In genomic region chr20:62875419-62876355, GRCh38 we compare ENCODE assay signal across 8 cellular contexts. TPM values are rescaled to one million over a fixed set of nuclear protein-coding genes. Genes with fewer than 3 reads are reported as not detected.
DNase-seq lines count a peak whose midpoint lies in the region; ATAC-seq and TF ChIP-seq lines count a peak whose summit lies in the region.

No MANE protein-coding gene starts in this region.

- H3K9me3 Mint-ChIP-seq in chondrocyte (ENCODE audit: low read depth): no peaks in the 10 kb centered on the region

- H3K27me3 ChIP-seq in NT2/D1 (ENCODE audit: insufficient read depth, insufficient read length) (no peaks in the 10 kb centered on the region), left lung (peaks cover 0 to 9% of the 10 kb centered on the region in 2 donors), stomach (no peaks in the 10 kb centered on the region)

- H3K27me3 Mint-ChIP-seq in chondrocyte (ENCODE audit: low read depth): no peaks in the 10 kb centered on the region

- H3K27ac Mint-ChIP-seq in chondrocyte (ENCODE audit: unreplicated experiment): peak overlapping the region; percentile 93

- no peak for TF ChIP-seq POLR2A in stomach (IDR thresholded peaks at IDR 0.05)

- TF ChIP-seq EP300 in stomach (IDR thresholded peaks at IDR 0.05): no peak

- H3K9me3 ChIP-seq in NT2/D1 (ENCODE audit: insufficient read depth, low read length) (no peaks in the 10 kb centered on the region), left lung (no peaks in the 10 kb centered on the region), stomach (no peaks in the 10 kb centered on the region)

- TF ChIP-seq CTCF in AG09309 (IDR thresholded peaks at IDR 0.05; ENCODE audit: control insufficient read depth, insufficient read depth, low read depth, low read length, missing control alignments): peak; percentile 39
- peak; percentile 75 for TF ChIP-seq CTCF in chondrocyte (IDR thresholded peaks at IDR 0.05)
- TF ChIP-seq CTCF in left lung (IDR thresholded peaks at IDR 0.05): peak in 1 of 2 donors; percentile 22
- TF ChIP-seq CTCF in stomach (IDR thresholded peaks at IDR 0.05): peak in 4 of 7 experiments; percentile 24 to 47 (median 40)

- peak overlapping the region; percentile 61 for H3K4me3 Mint-ChIP-seq in chondrocyte (ENCODE audit: unreplicated experiment)

- DNase-seq in AG09309 (ENCODE audit: low read depth) (peak; percentile 5), HK-2 (ENCODE audit: unreplicated experiment) (peak; percentile 83), NT2/D1 (ENCODE audit: low read depth, low spot score) (no peak), chondrocyte (ENCODE audit: low spot score) (peak; percentile 95), left lung (peak in 1 of 2 donors; percentile 61), stomach (peak; percentile 76)

- peak; percentile 75 for ATAC-seq in left lung
- ATAC-seq in HG02884 (IDR thresholded peaks at IDR 0.05; ENCODE audit: unreplicated experiment): no peak
- ATAC-seq in HG03342 (IDR thresholded peaks at IDR 0.05; ENCODE audit: unreplicated experiment): no peak

- H3K4me1 Mint-ChIP-seq in chondrocyte (ENCODE audit: low read depth): peaks cover 28% of the 10 kb centered on the region

- peaks cover 6% of the 10 kb centered on the region for H3K4me1 ChIP-seq in NT2/D1 (ENCODE audit: insufficient read depth, insufficient read length)
- peaks cover 8 to 10% of the 10 kb centered on the region in 2 donors for H3K4me1 ChIP-seq in left lung
- peaks cover 13 to 36% (median 28%) of the 10 kb centered on the region in 4 donors for H3K4me1 ChIP-seq in stomach

- H3K4me3 ChIP-seq in AG09309 (ENCODE audit: control insufficient read depth, low read depth, low read length) (no peak overlapping the region), NT2/D1 (ENCODE audit: insufficient read length, low read depth) (no peak overlapping the region), left lung (no peak overlapping the region), stomach (no peak overlapping the region)

- 37 to 42% (median 39%) methylated on average over 29 to 34 of the region's 34 CpGs for WGBS in stomach, 5 donors

- peak overlapping the region; percentile 8 for H3K9ac ChIP-seq in NT2/D1 (ENCODE audit: insufficient read length, low read depth)

- intact Hi-C loops in left lung (cut with DNase I): no loop called here
- intact Hi-C loops in stomach (cut with DNase I; ENCODE audit: low total_unique reads): loop anchor here (10.0 kb wide), 1 partner anchor 129 kb away; the partner anchor contains the start of gene BHLHE23

- H3K27ac ChIP-seq in left lung (peak overlapping the region; percentile 67 to 78), stomach (peak overlapping the region in 4 of 5 donors; percentile 68 to 82 (median 72))

- H3K36me3 ChIP-seq in NT2/D1 (ENCODE audit: insufficient read depth, insufficient read length, low read length): peaks cover 22% of the 10 kb centered on the region
- peaks cover 0 to 23% of the 10 kb centered on the region in 2 donors for H3K36me3 ChIP-seq in left lung
- H3K36me3 ChIP-seq in stomach: peaks cover 5 to 21% (median 15%) of the 10 kb centered on the region in 4 donors

- peaks cover 1% of the 10 kb centered on the region for H3K36me3 Mint-ChIP-seq in chondrocyte (ENCODE audit: low read depth)

RNA-seq across cellular contexts. Expression of gene TCFL5, which starts 14.1 kb away (rescaled TPM):
- 12.7 to 20.0 TPM (median 13.0 TPM) in 3 replicates for total RNA-seq in chondrocyte
- total RNA-seq in left lung: 1 to 10 TPM; 7.4 to 8.5 TPM
- 10 to 100 TPM in 2 of 5 donors, 1 to 10 TPM in 3; 3.0 to 29.5 (median 9.5) TPM for total RNA-seq in stomach
- 1 to 10 TPM; 4.8 to 5.7 (median 5.0) TPM for polyA plus RNA-seq in stomach

RNA-seq across cellular contexts. Expression of gene DIDO1, which starts 50.6 kb away (rescaled TPM):
- total RNA-seq in chondrocyte: 41.6 to 53.8 TPM (median 42.5 TPM) in 3 replicates
- 10 to 100 TPM; 38.1 to 45.7 TPM for total RNA-seq in left lung
- total RNA-seq in stomach: 100 to 1,000 TPM in 1 of 5 donors, 10 to 100 TPM in 4; 56.0 to 117 (median 74.2) TPM
- polyA plus RNA-seq in stomach: 10 to 100 TPM in 2 of 3 donors, 1 to 10 TPM in 1; 8.1 to 14.2 (median 14.1) TPM

RNA-seq across cellular contexts. Expression of gene COL9A3, which starts 58.8 kb away (rescaled TPM):
- 8.6 to 11.3 TPM (median 8.9 TPM) in 3 replicates for total RNA-seq in chondrocyte
- total RNA-seq in left lung: 1 to 10 TPM; 2.3 to 2.6 TPM
- total RNA-seq in stomach: 10 to 100 TPM in 1 of 5 donors, 1 to 10 TPM in 1, not detected in 3; 2.3 to 18.2 TPM
- polyA plus RNA-seq in stomach: 1 to 10 TPM; 2.4 to 5.2 (median 3.9) TPM
